In the genomic region with DNA sequence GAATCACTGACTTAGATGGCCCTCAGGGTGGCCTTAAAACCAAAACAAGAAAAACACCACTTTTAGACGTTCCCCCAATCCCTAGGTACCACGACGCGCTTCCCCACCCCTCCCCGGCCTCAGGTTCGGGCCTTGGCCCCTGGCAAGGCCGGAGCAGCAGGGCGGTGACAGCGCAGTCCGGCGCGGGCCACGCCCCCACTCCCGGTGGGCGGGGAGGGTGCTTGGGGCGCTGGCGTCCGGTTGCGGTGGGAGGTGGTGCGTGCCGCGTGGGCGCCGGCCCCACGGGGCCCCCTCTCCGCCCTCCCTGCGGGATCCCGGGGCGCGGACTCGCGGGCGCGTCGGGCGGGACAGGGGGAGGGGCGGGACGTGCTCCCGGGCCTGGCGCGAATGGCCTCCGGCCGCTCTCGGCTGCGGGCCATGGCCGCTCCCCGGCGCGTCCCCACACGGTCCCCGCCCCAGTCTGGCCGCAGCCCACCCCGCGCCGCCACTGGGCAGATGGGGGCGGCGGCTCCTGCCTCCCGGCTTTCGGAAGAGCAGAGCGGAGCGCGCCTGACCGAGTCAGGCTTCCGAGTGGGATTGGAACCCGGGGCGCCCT, we compare ENCODE assay signal across 8 cellular contexts. TPM values are rescaled to one million over a fixed set of nuclear protein-coding genes. Genes with fewer than 3 reads are reported as not detected.
DNase-seq lines count a peak whose midpoint lies in the region; ATAC-seq and TF ChIP-seq lines count a peak whose summit lies in the region.

No MANE protein-coding gene starts in this region.

- H3K27ac ChIP-seq in thoracic aorta, result peak overlapping the region; percentile 78 to 85

- no peak for TF ChIP-seq CTCF in astrocyte of the cerebellum (IDR thresholded peaks at IDR 0.05; ENCODE audit: low read depth, low read length, missing control alignments)
- no peak for TF ChIP-seq CTCF in thoracic aorta (IDR thresholded peaks at IDR 0.05)

- no peak for DNase-seq in astrocyte of the cerebellum (ENCODE audit: low read depth)
- DNase-seq in left lobe of liver (ENCODE audit: low spot score), result peak; percentile 60
- no peak for DNase-seq in thoracic aorta (ENCODE audit: low spot score)
- no peak for DNase-seq in NCI-H1417 (lab: John Stamatoyannopoulos, UW)
- DNase-seq in RPMI8226, result no peak
- DNase-seq in middle frontal gyrus (ENCODE audit: extremely low spot score, low spot score), result no peak

- peak overlapping the region; percentile 47 for H3K4me3 ChIP-seq in astrocyte of the cerebellum (ENCODE audit: low read depth, low read length)
- H3K4me3 ChIP-seq in thoracic aorta, result peak overlapping the region; percentile 89

- ATAC-seq in GM18909 (IDR thresholded peaks at IDR 0.05; ENCODE audit: poor library complexity, unreplicated experiment), result peak; percentile 47
- peak; percentile 37 for ATAC-seq in HG03066 (IDR thresholded peaks at IDR 0.05; ENCODE audit: low read depth, unreplicated experiment)
- ATAC-seq in left lobe of liver, result peak; percentile 70
- no peak for ATAC-seq in thoracic aorta (ENCODE audit: insufficient number of reproducible peaks, low FRiP score, low read depth)

- no peaks in the 10 kb centered on the region for H3K27me3 ChIP-seq in thoracic aorta (replicated peaks; ENCODE audit: insufficient read depth)

- no peaks in the 10 kb centered on the region for H3K9me3 ChIP-seq in thoracic aorta

- H3K36me3 ChIP-seq in thoracic aorta, result no peaks in the 10 kb centered on the region

- peaks cover 5 to 23% of the 10 kb centered on the region in 2 donors for H3K4me1 ChIP-seq in thoracic aorta (ENCODE audit: control insufficient read depth in 1 of 2, low read depth in 2 of 2)

- in situ Hi-C loops in astrocyte of the cerebellum (cut with HindIII; ENCODE audit: low sequenced_read_pairs), result no loop called here

RNA-seq across cellular contexts. Expression of gene PPP1R3G, which starts 0.9 kb away (rescaled TPM):
- total RNA-seq in left lobe of liver (0.40 TPM), thoracic aorta (1 to 10 TPM; 3.7 to 7.3 TPM)
